ENCODE assay signal across 1 cellular context in the genomic region with DNA sequence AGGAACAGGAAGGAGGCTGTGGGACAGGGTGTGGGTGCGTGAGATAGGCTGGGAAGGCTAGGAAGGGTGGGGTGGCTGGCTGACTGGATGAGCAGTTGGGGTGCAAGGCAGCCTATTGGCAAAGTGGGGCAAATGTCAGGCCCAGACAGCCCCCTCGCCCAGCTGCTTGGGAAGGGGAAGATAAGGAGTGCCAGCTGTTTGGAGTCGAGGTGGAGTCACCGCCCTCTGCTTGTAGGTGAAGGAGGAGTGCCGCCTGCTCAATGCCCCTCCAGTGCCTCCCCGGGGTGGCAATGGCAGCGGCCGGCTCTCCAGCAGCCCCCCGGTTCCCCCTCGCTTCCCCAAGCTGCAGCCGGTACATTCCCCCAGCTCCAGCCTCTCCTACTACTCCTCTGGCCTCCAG.
TF ChIP-seq lines count a peak whose summit lies in the region.

No MANE protein-coding gene starts in this region.

TF ChIP-seq in IMR-90, 13 proteins besides CTCF, POLR2A, EP300 and RAD21:
- TF ChIP-seq SMC3 (IDR thresholded peaks at IDR 0.05; ENCODE audit: low read depth, low read length) = no peak
- TF ChIP-seq RCOR1 (IDR thresholded peaks at IDR 0.05; ENCODE audit: insufficient replicate concordance, low read length) = no peak
- TF ChIP-seq CHD1 (IDR thresholded peaks at IDR 0.05; ENCODE audit: low read depth, low read length) = no peak
